In the genomic region with DNA sequence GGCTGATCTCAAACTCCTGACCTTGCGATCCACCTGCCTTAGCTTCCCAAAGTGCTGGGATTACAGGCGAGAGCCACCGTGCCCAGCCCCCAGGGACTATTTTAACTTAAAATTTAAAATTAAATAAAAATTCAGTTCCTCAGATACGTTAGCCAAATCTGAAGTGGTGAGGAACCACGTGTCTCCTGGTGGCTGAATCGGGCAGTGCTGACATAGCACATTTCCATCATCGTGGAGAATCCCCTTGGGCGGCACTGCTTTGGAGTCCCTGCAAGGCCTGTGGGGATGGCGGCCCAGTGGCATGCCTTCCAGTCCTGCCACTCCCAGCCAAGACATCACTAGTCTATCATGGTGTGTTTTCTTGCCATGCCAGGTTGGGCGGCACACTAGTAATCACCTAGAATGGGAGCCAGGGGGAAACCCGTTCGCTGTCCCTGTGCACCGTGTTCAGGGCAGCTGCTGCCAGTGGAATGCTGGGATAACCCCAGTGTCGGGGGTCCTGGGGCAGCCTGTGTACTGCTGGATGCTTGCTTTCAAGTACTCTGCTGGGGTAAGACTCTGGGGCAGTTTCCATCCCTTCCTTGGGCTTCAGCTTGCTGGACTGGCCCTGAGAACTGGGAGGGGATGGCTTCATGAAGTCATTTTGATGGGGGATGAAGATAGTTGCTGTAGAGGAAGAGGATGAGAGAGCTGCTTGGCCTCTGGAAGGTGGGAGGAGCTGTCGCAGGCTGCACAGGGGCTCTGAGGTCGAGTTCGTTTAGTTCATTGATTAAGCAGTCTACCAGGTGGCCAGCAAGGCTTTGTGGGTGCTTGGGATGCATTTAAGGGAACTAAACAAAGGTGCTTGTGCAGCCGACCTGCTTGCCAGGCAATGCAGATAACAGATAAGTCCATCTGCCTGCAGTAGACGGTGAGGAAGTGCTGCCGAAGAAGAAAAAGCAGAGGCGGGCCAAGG, we compare ENCODE assay signal across 11 cellular contexts. TPM values are rescaled to one million over a fixed set of nuclear protein-coding genes. Genes with fewer than 3 reads are reported as not detected.
DNase-seq lines count a peak whose midpoint lies in the region; ATAC-seq, FAIRE-seq and TF ChIP-seq lines count a peak whose summit lies in the region.
"Had no signal": no experiment of that assay in that cellular context is flagged by ENCODE, and none has a peak within 500 bp of the region (broad histone marks: within the 10 kb centered on the region; RNA-seq: fewer than 3 reads in every experiment).

No MANE protein-coding gene starts in this region.

- no peaks in the 10 kb centered on the region for H3K9me3 ChIP-seq in K562 (replicated peaks; ENCODE audit: control insufficient read depth, insufficient read depth, low read depth, low read length)
- H3K9me3 ChIP-seq in hepatocyte (ENCODE audit: low read depth) = no peaks in the 10 kb centered on the region

- H3K4me3 ChIP-seq in AG09309 (ENCODE audit: control insufficient read depth, low read depth, low read length) (no peak overlapping the region), H7 (ENCODE audit: insufficient read depth, low read depth, low read length) (no peak overlapping the region), K562 (no peak overlapping the region), hepatocyte (no peak overlapping the region)

- no peak for TF ChIP-seq EP300 in K562 (IDR thresholded peaks at IDR 0.05; ENCODE audit: low read length)

- H3K36me3 ChIP-seq in H7 (replicated peaks; ENCODE audit: control insufficient read depth, insufficient read depth, low read length) (peaks cover 4% of the 10 kb centered on the region), K562 (ENCODE audit: control insufficient read depth, insufficient read depth, low read length) (peaks cover 59% of the 10 kb centered on the region; the same call in 2 of the 3 replicates), hepatocyte (replicated peaks; ENCODE audit: insufficient read depth, low read depth) (no peaks in the 10 kb centered on the region)

- TF ChIP-seq CTCF in AG09309 (IDR thresholded peaks at IDR 0.05; ENCODE audit: control insufficient read depth, insufficient read depth, low read depth, low read length, missing control alignments) (peak; percentile 16), K562 (IDR thresholded peaks at IDR 0.05 in 2 of 3, conservative IDR thresholded peaks at IDR 0.05 in 1 of 3; ENCODE audit: insufficient read depth in 2 of 3, low read depth in 1 of 3, low read length in 3 of 3) (peak in 1 of 3 experiments; percentile 15; a peak in 1 of 6 replicates), hepatocyte (IDR thresholded peaks at IDR 0.05; ENCODE audit: poor library complexity) (no peak)

- no peak for TF ChIP-seq POLR2A in K562 (conservative IDR thresholded peaks at IDR 0.05)

- peak overlapping the region in 1 of 2 experiments; percentile 11; a peak in 2 of 4 replicates for H3K9ac ChIP-seq in K562 (ENCODE audit: insufficient read depth in 1 of 2, low read depth in 2 of 2, low read length in 2 of 2)

- peaks cover 45% of the 10 kb centered on the region for H3K79me2 ChIP-seq in K562 (ENCODE audit: control insufficient read depth, insufficient read depth, low read length)
- H3K79me2 ChIP-seq in hepatocyte = peaks cover 40% of the 10 kb centered on the region

- H3K27ac ChIP-seq in K562 (ENCODE audit: extremely low read depth, low read depth, low read length) = peak overlapping the region; percentile 13; the same call in 1 of the 3 replicates
- no peak overlapping the region for H3K27ac ChIP-seq in hepatocyte

- no peaks in the 10 kb centered on the region for H3K27me3 Mint-ChIP-seq in naive B cell
- H3K27me3 Mint-ChIP-seq: B cell had no signal

- no peak for TF ChIP-seq RAD21 in K562 (CRISPR knock-in tag; conservative IDR thresholded peaks at IDR 0.05 in 1 of 2, IDR thresholded peaks at IDR 0.05 in 1 of 2)

- ATAC-seq in K562 = no peak
- ATAC-seq in naive B cell (ENCODE audit: low read depth in 2 of 2) = no peak

- H3K4me3 Mint-ChIP-seq in naive B cell = no peak overlapping the region
- H3K4me3 Mint-ChIP-seq: B cell had no signal

- BruUV-seq in K562 (replicated peaks; lab: Mats Ljungman, UMichigan) = no TSS peak

- H4K20me1 ChIP-seq in K562 (replicated peaks; ENCODE audit: control insufficient read depth, insufficient read depth, low read length) (peaks cover 33% of the 10 kb centered on the region), hepatocyte (ENCODE audit: insufficient read depth, poor library complexity, severe bottlenecking) (no peaks in the 10 kb centered on the region)

- H3K9me1 ChIP-seq in K562 (ENCODE audit: control insufficient read depth, insufficient read depth, low read length) = peaks cover 19% of the 10 kb centered on the region

- peak overlapping the region in 4 of 6 donors; percentile 24 to 76 (median 44) for H3K27ac Mint-ChIP-seq in naive B cell
- H3K27ac Mint-ChIP-seq: B cell had no signal

- FAIRE-seq in K562 (lab: Jason Lieb, UNC) = peak; percentile 79

- no peaks in the 10 kb centered on the region for H3K9me3 Mint-ChIP-seq in naive B cell

- peaks cover 27 to 48% (median 40%) of the 10 kb centered on the region in 3 donors for H3K4me1 Mint-ChIP-seq in naive B cell

- 54% methylated on average over 21 of the region's 21 CpGs for WGBS in K562 (ENCODE audit: insufficient coverage, low coverage, missing lambda C conversion rate)
- WGBS in hepatocyte (ENCODE audit: low lambda C conversion rate, missing lambda C conversion rate) = 86% methylated on average over 21 of the region's 21 CpGs

- H3K9me2 ChIP-seq in hepatocyte (replicated peaks; ENCODE audit: insufficient read depth) = no peaks in the 10 kb centered on the region

- intact Hi-C loops in K562 (cut with micrococcal nuclease) = no loop called here

- H3K4me1 ChIP-seq in K562 (replicated peaks in 1 of 2; ENCODE audit: control insufficient read depth in 2 of 2, insufficient read depth in 2 of 2, low read length in 2 of 2) (peaks cover 37 to 80% of the 10 kb centered on the region in 2 experiments), hepatocyte (ENCODE audit: insufficient read depth) (peaks cover 31% of the 10 kb centered on the region)

- H3K27me3 ChIP-seq in H7 (ENCODE audit: control insufficient read depth, insufficient read depth, low read length) = no peaks in the 10 kb centered on the region
- no peaks in the 10 kb centered on the region for H3K27me3 ChIP-seq in K562 (ENCODE audit: control insufficient read depth in 2 of 2, insufficient read depth in 2 of 2, low read length in 2 of 2)
- H3K27me3 ChIP-seq in hepatocyte = no peaks in the 10 kb centered on the region

- in situ Hi-C loops in K562 (cut with MboI) = no loop called here

- H3K4me2 ChIP-seq in K562 (ENCODE audit: insufficient read depth, low read length) = peak overlapping the region; percentile 48
- H3K4me2 ChIP-seq in hepatocyte = no peak overlapping the region

- H3K36me3 Mint-ChIP-seq in naive B cell = no peaks in the 10 kb centered on the region

- H2AFZ ChIP-seq in K562 (ENCODE audit: low read depth, low read length) (no peak overlapping the region), hepatocyte (no peak overlapping the region)

- DNase-seq in AG09309 (ENCODE audit: low read depth) (no peak), H7 (peak; percentile 69), K562 (ENCODE audit: extremely low read depth in 1 of 4, low spot score in 3 of 4) (peak in 1 of 4 experiments; percentile 56), naive B cell (no peak), pons (ENCODE audit: low spot score) (no peak), RKO (ENCODE audit: low spot score) (no peak), hepatocyte (ENCODE audit: low spot score) (no peak)
- DNase-seq in activated CD4-positive, alpha-beta T cell treated with anti-CD3 and anti-CD28 coated beads, Interleukin-2, amount 50 U/mL, for 1 hour = no peak
- DNase-seq: islet precursor cell, NCI-H345 had no signal

- CTCF ChIA-PET in K562 (lab: Yijun Ruan, JAX; ENCODE audit: low intra/inter-chr PET ratio) = no interaction called here

- POLR2A ChIA-PET in K562 (lab: Yijun Ruan, JAX) = interaction anchor here (1.1 to 13.4 kb wide), 2 partner anchors 9 to 16 kb away, joined by 5 to 221 read pairs; a partner anchor contains a TSS

RNA-seq across cellular contexts. Expression of a gene that starts 4.6 kb away (rescaled TPM):
- 40.3 and 40.4 TPM in 2 replicates for total RNA-seq in H7 (2014; rRNA removed; shearing (Covaris generic))
- total RNA-seq in K562 (2011; cell fraction: chromatin; rRNA removed; ENCODE audit: low replicate concordance) = 73.9 and 235 TPM in 2 replicates
- total RNA-seq in K562 (2011; cell fraction: nucleolus; rRNA removed) = 195 and 197 TPM in 2 replicates
- total RNA-seq in K562 (2011; cell fraction: nucleoplasm; rRNA removed) = 94.0 and 120 TPM in 2 replicates
- total RNA-seq in K562 (2014; rRNA removed) (42.4 and 52.4 TPM in 2 replicates), K562 (2014; rRNA removed; fragmentation: Illumina TruSeq; extraction: Trizol) (17.2 and 19.8 TPM in 2 replicates), K562 (2015; rRNA removed; fragmentation: Illumina TruSeq; extraction: Trizol) (44.5 and 55.4 TPM in 2 replicates), K562 (2021) (52.9 and 55.3 TPM in 2 replicates), hepatocyte (22.9 and 24.3 TPM in 2 replicates)
- polyA plus RNA-seq in K562 (2011; rRNA removed) (29.5 and 57.2 TPM in 2 replicates), K562 (2014; fragmentation: Illumina TruSeq; extraction: Trizol) (24.9 and 40.6 TPM in 2 replicates), K562 (2014; fragmentation: Nextera tagmentation; extraction: Ambion mirVana) (1 to 10 TPM; 1.9 to 7.4 TPM), K562 (2014; rRNA removed) (50.9 and 66.9 TPM in 2 replicates), naive B cell (ENCODE audit: low read depth in 6 of 6) (10 to 100 TPM; 13.3 to 30.2 (median 24.4) TPM), hepatocyte (24.8 and 25.3 TPM in 2 replicates)
- polyA plus RNA-seq in K562 (2011; cell fraction: cytosol; rRNA removed) = 50.1 and 59.3 TPM in 2 replicates
- polyA plus RNA-seq in K562 (2011; cell fraction: nucleus; rRNA removed) = 124 and 137 TPM in 2 replicates
- polyA plus RNA-seq in K562 (2012) = 45.7 and 62.8 TPM in 2 replicates
- 28.0 and 28.3 TPM in 2 replicates for polyA minus RNA-seq in K562 (2011; rRNA and poly(A)+ RNA removed)
- 31.8 and 39.4 TPM in 2 replicates for polyA minus RNA-seq in K562 (2011; cell fraction: cytosol; rRNA and poly(A)+ RNA removed)
- polyA minus RNA-seq in K562 (2011; cell fraction: nucleus; rRNA and poly(A)+ RNA removed) = 52.8 and 74.0 TPM in 2 replicates

RNA-seq across cellular contexts. Expression of a gene that starts 18.3 kb away (rescaled TPM):
- 35.0 and 41.1 TPM in 2 replicates for total RNA-seq in H7 (2014; rRNA removed; shearing (Covaris generic))
- 34.6 and 104 TPM in 2 replicates for total RNA-seq in K562 (2011; cell fraction: chromatin; rRNA removed; ENCODE audit: low replicate concordance)
- 89.4 and 101 TPM in 2 replicates for total RNA-seq in K562 (2011; cell fraction: nucleolus; rRNA removed)
- 53.5 and 55.7 TPM in 2 replicates for total RNA-seq in K562 (2011; cell fraction: nucleoplasm; rRNA removed)
- total RNA-seq in K562 (2014; rRNA removed) (26.4 and 32.3 TPM in 2 replicates), K562 (2014; rRNA removed; fragmentation: Illumina TruSeq; extraction: Trizol) (10.0 and 12.6 TPM in 2 replicates), K562 (2015; rRNA removed; fragmentation: Illumina TruSeq; extraction: Trizol) (22.4 and 23.6 TPM in 2 replicates), K562 (2021) (39.6 and 42.1 TPM in 2 replicates), hepatocyte (17.7 and 20.6 TPM in 2 replicates)
- polyA plus RNA-seq in K562 (2011; rRNA removed) (11.0 and 14.9 TPM in 2 replicates), K562 (2014; fragmentation: Illumina TruSeq; extraction: Trizol) (17.5 and 24.2 TPM in 2 replicates), K562 (2014; fragmentation: Nextera tagmentation; extraction: Ambion mirVana) (1 to 10 TPM; 2.1 to 2.2 TPM), K562 (2014; rRNA removed) (21.0 and 22.2 TPM in 2 replicates), naive B cell (ENCODE audit: low read depth in 6 of 6) (10 to 100 TPM in 4 of 6 donors, 1 to 10 TPM in 2; 9.7 to 17.9 (median 10.5) TPM), hepatocyte (16.7 and 20.0 TPM in 2 replicates)
- 17.3 and 24.4 TPM in 2 replicates for polyA plus RNA-seq in K562 (2011; cell fraction: cytosol; rRNA removed)
- polyA plus RNA-seq in K562 (2011; cell fraction: nucleus; rRNA removed) = 28.7 and 48.0 TPM in 2 replicates
- polyA plus RNA-seq in K562 (2012) = 37.5 and 39.1 TPM in 2 replicates
- polyA minus RNA-seq in K562 (2011; rRNA and poly(A)+ RNA removed) = 14.0 and 18.0 TPM in 2 replicates
- 21.5 and 32.0 TPM in 2 replicates for polyA minus RNA-seq in K562 (2011; cell fraction: cytosol; rRNA and poly(A)+ RNA removed)
- polyA minus RNA-seq in K562 (2011; cell fraction: nucleus; rRNA and poly(A)+ RNA removed) = 22.6 and 27.8 TPM in 2 replicates

RNA-seq across cellular contexts. Expression of a gene that starts 29.1 kb away (rescaled TPM):
- 36.6 and 44.5 TPM in 2 replicates for total RNA-seq in H7 (2014; rRNA removed; shearing (Covaris generic))
- total RNA-seq in K562 (2011; cell fraction: chromatin; rRNA removed; ENCODE audit: low replicate concordance) = 29.6 and 40.5 TPM in 2 replicates
- total RNA-seq in K562 (2011; cell fraction: nucleolus; rRNA removed) = 22.5 and 27.3 TPM in 2 replicates
- 22.7 and 26.4 TPM in 2 replicates for total RNA-seq in K562 (2011; cell fraction: nucleoplasm; rRNA removed)
- total RNA-seq in K562 (2014; rRNA removed) (12.6 and 13.8 TPM in 2 replicates), K562 (2014; rRNA removed; fragmentation: Illumina TruSeq; extraction: Trizol) (11.7 and 12.6 TPM in 2 replicates), K562 (2015; rRNA removed; fragmentation: Illumina TruSeq; extraction: Trizol) (9.8 and 10.3 TPM in 2 replicates), K562 (2021) (30.2 and 36.1 TPM in 2 replicates), hepatocyte (10.0 and 11.4 TPM in 2 replicates)
- polyA plus RNA-seq in K562 (2011; rRNA removed) (8.8 and 9.6 TPM in 2 replicates), K562 (2014; fragmentation: Illumina TruSeq; extraction: Trizol) (17.9 and 21.5 TPM in 2 replicates), K562 (2014; fragmentation: Nextera tagmentation; extraction: Ambion mirVana) (1 to 10 TPM; 1.8 TPM), K562 (2014; rRNA removed) (13.2 and 13.3 TPM in 2 replicates), naive B cell (ENCODE audit: low read depth in 6 of 6) (1 to 10 TPM; 2.7 to 6.0 (median 4.2) TPM), hepatocyte (9.6 and 12.5 TPM in 2 replicates)
- 6.1 and 6.2 TPM in 2 replicates for polyA plus RNA-seq in K562 (2011; cell fraction: cytosol; rRNA removed)
- polyA plus RNA-seq in K562 (2011; cell fraction: nucleus; rRNA removed) = 20.7 and 23.9 TPM in 2 replicates
- 15.6 and 27.8 TPM in 2 replicates for polyA plus RNA-seq in K562 (2012)
- 7.5 and 7.7 TPM in 2 replicates for polyA minus RNA-seq in K562 (2011; rRNA and poly(A)+ RNA removed)
- 7.8 and 9.4 TPM in 2 replicates for polyA minus RNA-seq in K562 (2011; cell fraction: cytosol; rRNA and poly(A)+ RNA removed)
- polyA minus RNA-seq in K562 (2011; cell fraction: nucleus; rRNA and poly(A)+ RNA removed) = 4.3 and 6.3 TPM in 2 replicates

RNA-seq across cellular contexts. Expression of a gene that starts 29.3 kb away (rescaled TPM):
- 0.10 and 0.15 TPM in 2 replicates for total RNA-seq in H7 (2014; rRNA removed; shearing (Covaris generic))
- total RNA-seq in K562 (2011; cell fraction: chromatin; rRNA removed; ENCODE audit: low replicate concordance) = 0.28 and 0.44 TPM in 2 replicates
- total RNA-seq in K562 (2011; cell fraction: nucleolus; rRNA removed) = 0.39 TPM in 1 of 2 replicates, not detected in the other
- 0.15 TPM in 1 of 2 replicates, not detected in the other for total RNA-seq in K562 (2011; cell fraction: nucleoplasm; rRNA removed)
- not detected in 2 replicates for total RNA-seq in K562 (2014; rRNA removed)
- not detected in 2 replicates for total RNA-seq in K562 (2014; rRNA removed; fragmentation: Illumina TruSeq; extraction: Trizol)
- not detected in 2 replicates for total RNA-seq in K562 (2015; rRNA removed; fragmentation: Illumina TruSeq; extraction: Trizol)
- not detected in 2 replicates for total RNA-seq in K562 (2021)
- 0.04 and 0.06 TPM in 2 replicates for polyA plus RNA-seq in K562 (2011; rRNA removed)
- polyA plus RNA-seq in K562 (2011; cell fraction: cytosol; rRNA removed) = 0.01 and 0.04 TPM in 2 replicates
- 0.06 TPM in 1 of 2 replicates, not detected in the other for polyA plus RNA-seq in K562 (2011; cell fraction: nucleus; rRNA removed)
- 0.07 and 0.12 TPM in 2 replicates for polyA plus RNA-seq in K562 (2012)
- not detected in 2 replicates for polyA plus RNA-seq in K562 (2014; fragmentation: Illumina TruSeq; extraction: Trizol)
- not detected for polyA plus RNA-seq in K562 (2014; fragmentation: Nextera tagmentation; extraction: Ambion mirVana)
- not detected in 2 replicates for polyA plus RNA-seq in K562 (2014; rRNA removed)
- 0.11 TPM in 1 of 2 replicates, not detected in the other for polyA minus RNA-seq in K562 (2011; rRNA and poly(A)+ RNA removed)
- polyA minus RNA-seq in K562 (2011; cell fraction: cytosol; rRNA and poly(A)+ RNA removed) = not detected in 2 replicates
- polyA minus RNA-seq in K562 (2011; cell fraction: nucleus; rRNA and poly(A)+ RNA removed) = not detected in 2 replicates
- under 1 TPM in 2 of 6 donors, not detected in 4; 0.16 to 0.22 TPM for polyA plus RNA-seq in naive B cell (ENCODE audit: low read depth in 6 of 6)
- not detected in 2 replicates for total RNA-seq in hepatocyte
- polyA plus RNA-seq in hepatocyte = not detected in 2 replicates
- total RNA-seq: B cell had no signal

RNA-seq across cellular contexts. Expression of a gene that starts 30.1 kb away (rescaled TPM):
- total RNA-seq in H7 (2014; rRNA removed; shearing (Covaris generic)) = 32.7 and 37.2 TPM in 2 replicates
- 408 and 415 TPM in 2 replicates for total RNA-seq in K562 (2011; cell fraction: chromatin; rRNA removed; ENCODE audit: low replicate concordance)
- 189 and 201 TPM in 2 replicates for total RNA-seq in K562 (2011; cell fraction: nucleolus; rRNA removed)
- total RNA-seq in K562 (2011; cell fraction: nucleoplasm; rRNA removed) = 302 and 309 TPM in 2 replicates
- total RNA-seq in K562 (2014; rRNA removed) (47.3 and 58.4 TPM in 2 replicates), K562 (2014; rRNA removed; fragmentation: Illumina TruSeq; extraction: Trizol) (62.5 and 63.6 TPM in 2 replicates), K562 (2015; rRNA removed; fragmentation: Illumina TruSeq; extraction: Trizol) (52.8 and 56.5 TPM in 2 replicates), K562 (2021) (76.5 and 79.3 TPM in 2 replicates), hepatocyte (21.6 and 25.1 TPM in 2 replicates)
- polyA plus RNA-seq in K562 (2011; rRNA removed) (52.3 and 52.7 TPM in 2 replicates), K562 (2014; fragmentation: Illumina TruSeq; extraction: Trizol) (25.8 and 30.1 TPM in 2 replicates), K562 (2014; fragmentation: Nextera tagmentation; extraction: Ambion mirVana) (10 to 100 TPM in 1 of 2 experiments, 1 to 10 TPM in 1; 5.6 to 10.1 TPM), K562 (2014; rRNA removed) (35.6 and 40.0 TPM in 2 replicates), naive B cell (ENCODE audit: low read depth in 6 of 6) (10 to 100 TPM in 5 of 6 donors, 1 to 10 TPM in 1; 4.1 to 22.3 (median 18.4) TPM), hepatocyte (7.8 and 13.7 TPM in 2 replicates)
- 19.5 and 29.3 TPM in 2 replicates for polyA plus RNA-seq in K562 (2011; cell fraction: cytosol; rRNA removed)
- 60.2 and 68.3 TPM in 2 replicates for polyA plus RNA-seq in K562 (2011; cell fraction: nucleus; rRNA removed)
- polyA plus RNA-seq in K562 (2012) = 9.6 and 15.3 TPM in 2 replicates
- 80.8 and 105 TPM in 2 replicates for polyA minus RNA-seq in K562 (2011; rRNA and poly(A)+ RNA removed)
- polyA minus RNA-seq in K562 (2011; cell fraction: cytosol; rRNA and poly(A)+ RNA removed) = 22.9 and 38.4 TPM in 2 replicates
- polyA minus RNA-seq in K562 (2011; cell fraction: nucleus; rRNA and poly(A)+ RNA removed) = 42.3 and 74.4 TPM in 2 replicates
